In the genomic region with DNA sequence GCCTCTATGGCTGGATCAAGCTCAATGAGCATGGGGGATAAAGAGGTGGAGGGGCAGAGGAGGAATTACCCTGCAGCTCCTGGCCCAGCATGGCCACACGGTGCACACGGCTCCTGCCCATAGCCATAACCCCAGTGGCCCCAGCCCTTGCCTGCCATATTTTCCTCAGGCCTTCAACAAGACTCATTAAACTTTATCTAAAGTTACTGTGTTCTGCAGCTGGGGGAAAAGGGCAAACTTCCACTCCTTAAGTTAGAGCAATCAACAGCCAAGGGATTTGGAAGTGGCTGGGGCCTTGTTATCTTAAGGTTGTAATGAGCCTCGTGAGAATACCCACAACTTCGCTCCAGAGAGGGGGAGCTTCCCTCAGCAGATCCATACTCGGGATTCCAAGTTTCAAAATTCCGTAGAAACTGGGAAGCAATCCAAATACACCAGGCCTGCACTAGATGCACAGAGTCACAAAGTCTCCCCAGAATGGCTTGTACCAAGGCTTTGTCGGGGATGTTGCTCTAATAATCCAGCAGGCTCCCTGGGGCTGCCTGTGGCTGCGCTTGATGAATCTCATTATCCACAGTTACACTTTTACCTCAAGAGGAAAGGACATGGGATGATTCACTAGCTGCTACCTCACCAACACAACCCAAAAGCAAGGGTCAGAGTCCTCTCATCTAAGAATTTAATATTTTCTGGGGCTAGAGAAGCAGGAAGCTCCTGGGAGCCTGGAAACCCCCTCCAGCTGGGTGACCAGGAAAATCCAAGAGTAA, we compare ENCODE assay signal across 1 cellular context.
TF ChIP-seq lines count a peak whose summit lies in the region.

No MANE protein-coding gene starts in this region.

TF ChIP-seq in K562, 482 proteins besides CTCF, POLR2A, EP300 and RAD21 (continued from another document):
- TF ChIP-seq, protein P1, sequence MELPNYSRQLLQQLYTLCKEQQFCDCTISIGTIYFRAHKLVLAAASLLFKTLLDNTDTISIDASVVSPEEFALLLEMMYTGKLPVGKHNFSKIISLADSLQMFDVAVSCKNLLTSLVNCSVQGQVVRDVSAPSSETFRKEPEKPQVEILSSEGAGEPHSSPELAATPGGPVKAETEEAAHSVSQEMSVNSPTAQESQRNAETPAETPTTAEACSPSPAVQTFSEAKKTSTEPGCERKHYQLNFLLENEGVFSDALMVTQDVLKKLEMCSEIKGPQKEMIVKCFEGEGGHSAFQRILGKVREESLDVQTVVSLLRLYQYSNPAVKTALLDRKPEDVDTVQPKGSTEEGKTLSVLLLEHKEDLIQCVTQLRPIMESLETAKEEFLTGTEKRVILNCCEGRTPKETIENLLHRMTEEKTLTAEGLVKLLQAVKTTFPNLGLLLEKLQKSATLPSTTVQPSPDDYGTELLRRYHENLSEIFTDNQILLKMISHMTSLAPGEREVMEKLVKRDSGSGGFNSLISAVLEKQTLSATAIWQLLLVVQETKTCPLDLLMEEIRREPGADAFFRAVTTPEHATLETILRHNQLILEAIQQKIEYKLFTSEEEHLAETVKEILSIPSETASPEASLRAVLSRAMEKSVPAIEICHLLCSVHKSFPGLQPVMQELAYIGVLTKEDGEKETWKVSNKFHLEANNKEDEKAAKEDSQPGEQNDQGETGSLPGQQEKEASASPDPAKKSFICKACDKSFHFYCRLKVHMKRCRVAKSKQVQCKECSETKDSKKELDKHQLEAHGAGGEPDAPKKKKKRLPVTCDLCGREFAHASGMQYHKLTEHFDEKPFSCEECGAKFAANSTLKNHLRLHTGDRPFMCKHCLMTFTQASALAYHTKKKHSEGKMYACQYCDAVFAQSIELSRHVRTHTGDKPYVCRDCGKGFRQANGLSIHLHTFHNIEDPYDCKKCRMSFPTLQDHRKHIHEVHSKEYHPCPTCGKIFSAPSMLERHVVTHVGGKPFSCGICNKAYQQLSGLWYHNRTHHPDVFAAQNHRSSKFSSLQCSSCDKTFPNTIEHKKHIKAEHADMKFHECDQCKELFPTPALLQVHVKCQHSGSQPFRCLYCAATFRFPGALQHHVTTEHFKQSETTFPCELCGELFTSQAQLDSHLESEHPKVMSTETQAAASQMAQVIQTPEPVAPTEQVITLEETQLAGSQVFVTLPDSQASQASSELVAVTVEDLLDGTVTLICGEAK (IDR thresholded peaks at IDR 0.05), result peak; percentile 75
- TF ChIP-seq, protein P1 (CRISPR knock-in tag; IDR thresholded peaks at IDR 0.05), result peak; percentile 66; the same call in 1 of the 2 replicates
